23 cellular contexts compared by ENCODE assay signal in the genomic region with DNA sequence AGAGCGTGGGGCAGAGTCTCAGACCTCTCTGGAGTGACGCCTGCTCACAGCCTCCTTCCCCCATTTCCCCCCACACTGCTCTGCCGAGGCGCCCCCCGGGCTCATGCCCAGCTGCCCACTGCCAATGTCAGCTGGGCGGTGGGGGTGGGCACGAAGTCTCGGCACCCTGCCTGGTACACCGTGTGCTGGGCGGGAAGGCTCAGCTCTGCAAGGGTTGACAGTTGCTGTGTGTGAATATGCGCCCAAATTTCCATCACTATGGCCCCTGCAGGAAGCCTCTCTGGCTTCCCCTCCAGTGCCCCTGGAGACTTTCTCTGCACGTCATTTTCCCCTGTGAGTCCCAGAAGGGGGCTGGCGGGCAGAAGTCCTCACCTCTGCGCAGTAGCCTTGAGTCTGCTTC. TPM values are rescaled to one million over a fixed set of nuclear protein-coding genes. Genes with fewer than 3 reads are reported as not detected.
DNase-seq lines count a peak whose midpoint lies in the region; ATAC-seq and TF ChIP-seq lines count a peak whose summit lies in the region.
"Had no signal": no experiment of that assay in that cellular context is flagged by ENCODE, and none has a peak within 500 bp of the region (broad histone marks: within the 10 kb centered on the region; RNA-seq: fewer than 3 reads in every experiment).

No MANE protein-coding gene starts in this region.

- CTCF ChIA-PET in RWPE1 (lab: Yijun Ruan, JAX): interaction anchor here (0.6 to 3.7 kb wide), 2 partner anchors 9 to 30 kb away, joined by 3 to 23 read pairs; no protein-coding TSS in a partner anchor
- CTCF ChIA-PET in activated CD8-positive, alpha-beta T cell treated with anti-CD3 and anti-CD28 coated beads for 36 hours (lab: Charles Lee): interaction anchor here (1.4 to 4.2 kb wide), 3 partner anchors 9 to 166 kb away, joined by 4 to 19 read pairs (median 6); no protein-coding TSS in a partner anchor

- no peak overlapping the region for H3K4me3 Mint-ChIP-seq in stimulated activated naive CD8-positive, alpha-beta T cell treated with anti-CD3 and anti-CD28 coated beads, Interleukin-15, amount 100 ng/mL, for 72 hours
- H3K4me3 Mint-ChIP-seq in activated CD8-positive, alpha-beta T cell treated with anti-CD3 and anti-CD28 coated beads for 36 hours: no peak overlapping the region
- H3K4me3 Mint-ChIP-seq: activated T-helper 17 cell treated with anti-CD3 and anti-CD28 coated beads, Interleukin-2, amount 50 U/mL, for 72 hours had no signal

- H3K4me1 ChIP-seq in Peyer's patch (peaks cover 0 to 6% (median 0%) of the 10 kb centered on the region in 4 donors), iPS-20b (ENCODE audit: insufficient read depth, low read length) (peaks cover 13% of the 10 kb centered on the region), tibial artery (peaks cover 0 to 17% (median 0%) of the 10 kb centered on the region in 4 donors)
- H3K4me1 ChIP-seq: BE2C, suprapubic skin, uterus had no signal

- H3K27ac Mint-ChIP-seq in stimulated activated naive CD8-positive, alpha-beta T cell treated with anti-CD3 and anti-CD28 coated beads, Interleukin-15, amount 100 ng/mL, for 72 hours: no peak overlapping the region
- no peak overlapping the region for H3K27ac Mint-ChIP-seq in activated CD8-positive, alpha-beta T cell treated with anti-CD3 and anti-CD28 coated beads for 36 hours
- H3K27ac Mint-ChIP-seq: activated naive CD4-positive, alpha-beta T cell treated with anti-CD3 and anti-CD28 coated beads, Interleukin-2, amount 50 U/mL, for 72 hours; activated T-helper 17 cell treated with anti-CD3 and anti-CD28 coated beads, Interleukin-2, amount 50 U/mL, for 72 hours had no signal

- no peaks in the 10 kb centered on the region for H3K27me3 Mint-ChIP-seq in stimulated activated naive CD8-positive, alpha-beta T cell treated with anti-CD3 and anti-CD28 coated beads, Interleukin-15, amount 100 ng/mL, for 72 hours
- H3K27me3 Mint-ChIP-seq in activated CD8-positive, alpha-beta T cell treated with anti-CD3 and anti-CD28 coated beads for 36 hours: no peaks in the 10 kb centered on the region
- H3K27me3 Mint-ChIP-seq: activated T-helper 17 cell treated with anti-CD3 and anti-CD28 coated beads, Interleukin-2, amount 50 U/mL, for 72 hours had no signal

- H3K9ac ChIP-seq in iPS-20b (ENCODE audit: low read depth, low read length): no peak overlapping the region; the same call in 1 of the 2 replicates

- no peak for TF ChIP-seq CTCF in Peyer's patch (IDR thresholded peaks at IDR 0.05)
- no peak for TF ChIP-seq CTCF in tibial artery (IDR thresholded peaks at IDR 0.05)
- TF ChIP-seq CTCF in RWPE1 (conservative IDR thresholded peaks at IDR 0.05; ENCODE audit: low read depth): no peak
- TF ChIP-seq CTCF in activated CD8-positive, alpha-beta T cell treated with anti-CD3 and anti-CD28 coated beads for 36 hours (IDR thresholded peaks at IDR 0.05): no peak

- TF ChIP-seq POLR2A in Peyer's patch (IDR thresholded peaks at IDR 0.05): no peak

- peaks cover 6% of the 10 kb centered on the region for H3K4me1 Mint-ChIP-seq in stimulated activated naive CD8-positive, alpha-beta T cell treated with anti-CD3 and anti-CD28 coated beads, Interleukin-15, amount 100 ng/mL, for 72 hours
- H3K4me1 Mint-ChIP-seq in activated CD8-positive, alpha-beta T cell treated with anti-CD3 and anti-CD28 coated beads for 36 hours (ENCODE audit: low read depth): peaks cover under 1% of the 10 kb centered on the region
- H3K4me1 Mint-ChIP-seq: activated T-helper 17 cell treated with anti-CD3 and anti-CD28 coated beads, Interleukin-2, amount 50 U/mL, for 72 hours had no signal

- H3K27me3 ChIP-seq in Peyer's patch: no peaks in the 10 kb centered on the region
- no peaks in the 10 kb centered on the region; the same call in 1 of the 2 replicates for H3K27me3 ChIP-seq in iPS-20b (ENCODE audit: insufficient read depth, low read length)
- no peaks in the 10 kb centered on the region for H3K27me3 ChIP-seq in tibial artery
- H3K27me3 ChIP-seq: BE2C, neutrophil, suprapubic skin, uterus had no signal

- DNase-seq in stimulated activated naive CD8-positive, alpha-beta T cell treated with anti-CD3 and anti-CD28 coated beads, Interleukin-15, Interleukin-2, amounts not matched to agents 100 U/mL and 50 U/mL, for 24 hours: no peak
- no peak for DNase-seq in stimulated activated naive CD8-positive, alpha-beta T cell treated with anti-CD3 and anti-CD28 coated beads, Interleukin-15, amount 100 ng/mL, for 72 hours
- peak in 2 of 3 donors; percentile 44 to 71 for DNase-seq in Peyer's patch
- no peak for DNase-seq in tibial artery
- DNase-seq in stimulated activated CD4-positive, alpha-beta T cell treated with anti-CD3 and anti-CD28 coated beads, Interleukin-4, amount 100 ng/mL, for 4 hours: no peak
- no peak for DNase-seq in RWPE1 (ENCODE audit: low spot score)
- DNase-seq in activated CD8-positive, alpha-beta T cell treated with anti-CD3 and anti-CD28 coated beads for 36 hours: no peak
- DNase-seq: activated CD4-positive, alpha-beta T cell treated with anti-CD3 and anti-CD28 coated beads, Interleukin-2, amount 50 U/mL, for 4 hours; activated CD4-positive, CD25-positive, alpha-beta regulatory T cell; activated CD8-positive, alpha-beta memory T cell treated with anti-CD3 and anti-CD28 coated beads, Interleukin-2, amount 50 U/mL, for 4 hours; BE2C; Karpas-422; left cardiac atrium; mammary epithelial cell; NCI-H187; NCI-H226; T-helper 9 cell; uterus had no signal

- no peaks in the 10 kb centered on the region for H3K9me3 Mint-ChIP-seq in stimulated activated naive CD8-positive, alpha-beta T cell treated with anti-CD3 and anti-CD28 coated beads, Interleukin-15, amount 100 ng/mL, for 72 hours
- no peaks in the 10 kb centered on the region for H3K9me3 Mint-ChIP-seq in activated CD8-positive, alpha-beta T cell treated with anti-CD3 and anti-CD28 coated beads for 36 hours
- H3K9me3 Mint-ChIP-seq: activated naive CD4-positive, alpha-beta T cell treated with anti-CD3 and anti-CD28 coated beads, Interleukin-2, amount 50 U/mL, for 72 hours; activated T-helper 17 cell treated with anti-CD3 and anti-CD28 coated beads, Interleukin-2, amount 50 U/mL, for 72 hours had no signal

- H3K27ac ChIP-seq in Peyer's patch (peak overlapping the region in 2 of 4 donors; percentile 13 to 59), iPS-20b (ENCODE audit: low read length) (peak overlapping the region; percentile 13), tibial artery (peak overlapping the region; percentile 6 to 49), RWPE1 (no peak overlapping the region)
- H3K27ac ChIP-seq: neutrophil, suprapubic skin, uterus had no signal

- peak; percentile 29 for ATAC-seq in stimulated activated naive CD8-positive, alpha-beta T cell treated with anti-CD3 and anti-CD28 coated beads, Interleukin-15, Interleukin-2, amounts not matched to agents 100 U/mL and 50 U/mL, for 24 hours
- no peak for ATAC-seq in stimulated activated naive CD8-positive, alpha-beta T cell treated with anti-CD3 and anti-CD28 coated beads, Interleukin-15, amount 100 ng/mL, for 72 hours
- no peak for ATAC-seq in activated CD8-positive, alpha-beta T cell treated with anti-CD3 and anti-CD28 coated beads for 36 hours
- ATAC-seq: activated naive CD4-positive, alpha-beta T cell treated with anti-CD3 and anti-CD28 coated beads, Interleukin-2, amount 50 U/mL, for 72 hours; activated T-helper 17 cell treated with anti-CD3 and anti-CD28 coated beads, Interleukin-2, amount 50 U/mL, for 72 hours had no signal

- no peaks in the 10 kb centered on the region for H3K36me3 Mint-ChIP-seq in activated CD8-positive, alpha-beta T cell treated with anti-CD3 and anti-CD28 coated beads for 36 hours (ENCODE audit: low read depth)
- H3K36me3 Mint-ChIP-seq: activated naive CD4-positive, alpha-beta T cell treated with anti-CD3 and anti-CD28 coated beads, Interleukin-2, amount 50 U/mL, for 72 hours had no signal

- peak overlapping the region in 1 of 4 donors; percentile 7 for H3K4me3 ChIP-seq in Peyer's patch
- H3K4me3 ChIP-seq in iPS-20b (ENCODE audit: low read length): no peak overlapping the region
- H3K4me3 ChIP-seq in tibial artery: no peak overlapping the region
- H3K4me3 ChIP-seq: suprapubic skin, uterus had no signal

- H3K36me3 ChIP-seq in Peyer's patch (no peaks in the 10 kb centered on the region), iPS-20b (ENCODE audit: insufficient read depth, low read depth, low read length) (no peaks in the 10 kb centered on the region), tibial artery (peaks cover 7 to 14% (median 12%) of the 10 kb centered on the region in 3 donors)
- H3K36me3 ChIP-seq: BE2C, suprapubic skin, uterus had no signal

- POLR2A ChIA-PET in RWPE1 (lab: Yijun Ruan, JAX; ENCODE audit: low non-redundant PET): no interaction called here
- POLR2A ChIA-PET in activated CD8-positive, alpha-beta T cell treated with anti-CD3 and anti-CD28 coated beads for 36 hours (lab: Charles Lee): interaction anchor here (1.0 to 1.5 kb wide), 2 partner anchors 10 to 12 kb away, joined by 3 to 5 read pairs; partner anchors contain the start of gene P2RX1

- no peaks in the 10 kb centered on the region for H3K9me3 ChIP-seq in Peyer's patch
- H3K9me3 ChIP-seq in iPS-20b (ENCODE audit: insufficient read depth, low read depth, low read length): no peaks in the 10 kb centered on the region
- H3K9me3 ChIP-seq in tibial artery: no peaks in the 10 kb centered on the region
- H3K9me3 ChIP-seq: BE2C, neutrophil, suprapubic skin, uterus had no signal

- intact Hi-C loops in tibial artery (cut with DNase I; ENCODE audit: low total_unique reads): no loop called here
- intact Hi-C loops in activated CD8-positive, alpha-beta T cell treated with anti-CD3 and anti-CD28 coated beads for 36 hours (cut with micrococcal nuclease): no loop called here

RNA-seq across cellular contexts. Expression of gene CAMKK1, which starts 11.6 kb away (rescaled TPM):
- total RNA-seq in Peyer's patch: 10 to 100 TPM in 1 of 4 donors, 1 to 10 TPM in 3; 2.5 to 13.2 (median 4.6) TPM
- 1 to 10 TPM; 6.7 to 6.9 TPM for total RNA-seq in activated CD8-positive, alpha-beta T cell treated with anti-CD3 and anti-CD28 coated beads for 36 hours

RNA-seq across cellular contexts. Expression of gene P2RX1, which starts 11.8 kb away (rescaled TPM):
- 10 to 100 TPM in 1 of 4 donors, 1 to 10 TPM in 2, under 1 TPM in 1; 0.88 to 27.2 (median 4.3) TPM for total RNA-seq in Peyer's patch
- total RNA-seq in activated CD8-positive, alpha-beta T cell treated with anti-CD3 and anti-CD28 coated beads for 36 hours: 1 to 10 TPM in 1 of 2 experiments, under 1 TPM in 1; 0.43 to 1.7 TPM
- total RNA-seq: mammary epithelial cell had no signal

RNA-seq across cellular contexts. Expression of gene NCBP3, which starts 58.4 kb away (rescaled TPM):
- 10 to 100 TPM; 24.8 to 41.6 (median 32.2) TPM for total RNA-seq in Peyer's patch
- 10 to 100 TPM; 34.7 to 41.1 TPM for total RNA-seq in activated CD8-positive, alpha-beta T cell treated with anti-CD3 and anti-CD28 coated beads for 36 hours

RNA-seq across cellular contexts. Expression of gene ATP2A3, which starts 59.8 kb away (rescaled TPM):
- total RNA-seq in Peyer's patch: 100 to 1,000 TPM in 2 of 4 donors, 10 to 100 TPM in 2; 78.6 to 231 (median 112) TPM
- 100 to 1,000 TPM; 113 to 117 TPM for total RNA-seq in activated CD8-positive, alpha-beta T cell treated with anti-CD3 and anti-CD28 coated beads for 36 hours

Comparison
In these comparisons a context has a peak if more than half of its experiments do, and no peak if none do; other contexts are left out.
1. DNase-seq: peak in Peyer's patch (2 of 3); none in stimulated activated naive CD8-positive, alpha-beta T cell treated with anti-CD3 and anti-CD28 coated beads, Interleukin-15, Interleukin-2, amounts not matched to agents 100 U/mL and 50 U/mL, for 24 hours (single experiment), stimulated activated naive CD8-positive, alpha-beta T cell treated with anti-CD3 and anti-CD28 coated beads, Interleukin-15, amount 100 ng/mL, for 72 hours (0 of 2), tibial artery (0 of 2), stimulated activated CD4-positive, alpha-beta T cell treated with anti-CD3 and anti-CD28 coated beads, Interleukin-4, amount 100 ng/mL, for 4 hours (0 of 2), RWPE1 (single experiment) and activated CD8-positive, alpha-beta T cell treated with anti-CD3 and anti-CD28 coated beads for 36 hours (single experiment).